Comparison of ENCODE assay signal across 19 cellular contexts in genomic region chr14:56733396-56733795, GRCh38.
"Had no signal": no experiment of that assay in that cellular context is flagged by ENCODE, and none has a peak within 500 bp of the region (broad histone marks: within the 10 kb centered on the region; RNA-seq: fewer than 3 reads in every experiment).

No MANE protein-coding gene starts in this region.

- H3K4me1 Mint-ChIP-seq: activated CD4-positive, alpha-beta T cell treated with anti-CD3 and anti-CD28 coated beads, Interleukin-2, amount 10 ng/mL, durations not matched to agents 24 days and 14 days; stimulated activated memory B cell treated with anti-CD40 and anti-IgM and Interleukin-4, amounts not matched to agents 10 μg/mL and 1 μg/mL and 100 μg/mL, for 72 hours had no signal

- H3K9me3 Mint-ChIP-seq: activated CD4-positive, alpha-beta T cell treated with anti-CD3 and anti-CD28 coated beads, Interleukin-2, amount 10 ng/mL, durations not matched to agents 24 days and 14 days; stimulated activated memory B cell treated with anti-CD40 and anti-IgM and Interleukin-4, amounts not matched to agents 10 μg/mL and 1 μg/mL and 100 μg/mL, for 72 hours; type B pancreatic cell had no signal

- DNase-seq: activated CD4-positive, alpha-beta T cell treated with anti-CD3 and anti-CD28 coated beads, Interleukin-2, amount 10 ng/mL, durations not matched to agents 24 days and 14 days; activated CD4-positive, CD25-positive, alpha-beta regulatory T cell; activated CD8-positive, alpha-beta memory T cell treated with anti-CD3 and anti-CD28 coated beads, Interleukin-2, amount 50 U/mL, for 4 hours; activated effector memory CD4-positive, alpha-beta T cell treated with Interleukin-2 at 50 U/mL for 16 hours; activated naive CD4-positive, alpha-beta T cell treated with anti-CD3 and anti-CD28 coated beads, Interleukin-2, amount 50 U/mL, for 16 hours; activated T-cell treated with anti-CD3 and anti-CD28 coated beads, Interleukin-2, amount 50 U/mL, for 48 hours; aorta; cortex of kidney; gastrocnemius medialis; heart left ventricle; left lung; ovary; sigmoid colon; spleen; stimulated activated CD4-positive, alpha-beta T cell treated with anti-CD3 and anti-CD28 coated beads, Interleukin-4, amount 100 ng/mL, for 4 hours; testis had no signal

- H3K27ac Mint-ChIP-seq: activated CD4-positive, alpha-beta T cell treated with anti-CD3 and anti-CD28 coated beads, Interleukin-2, amount 10 ng/mL, durations not matched to agents 24 days and 14 days; stimulated activated memory B cell treated with anti-CD40 and anti-IgM and Interleukin-4, amounts not matched to agents 10 μg/mL and 1 μg/mL and 100 μg/mL, for 72 hours; type B pancreatic cell had no signal

- H3K4me3 ChIP-seq: breast epithelium, gastrocnemius medialis, heart left ventricle, left lung, ovary, sigmoid colon, spleen, testis had no signal

- H3K4me3 Mint-ChIP-seq: activated CD4-positive, alpha-beta T cell treated with anti-CD3 and anti-CD28 coated beads, Interleukin-2, amount 10 ng/mL, durations not matched to agents 24 days and 14 days; stimulated activated memory B cell treated with anti-CD40 and anti-IgM and Interleukin-4, amounts not matched to agents 10 μg/mL and 1 μg/mL and 100 μg/mL, for 72 hours; type B pancreatic cell had no signal

- H3K27ac ChIP-seq: breast epithelium, gastrocnemius medialis, heart left ventricle, left lung, ovary, sigmoid colon, spleen, testis had no signal

- H3K9me3 ChIP-seq: breast epithelium, gastrocnemius medialis, heart left ventricle, left lung, ovary, sigmoid colon, spleen, testis had no signal

- H3K36me3 ChIP-seq: breast epithelium, gastrocnemius medialis, heart left ventricle, left lung, ovary, sigmoid colon, spleen had no signal

- H3K4me1 ChIP-seq: breast epithelium, gastrocnemius medialis, heart left ventricle, left lung, sigmoid colon, spleen, testis had no signal

- H3K27me3 ChIP-seq: breast epithelium, ovary, testis had no signal

- ATAC-seq: gastrocnemius medialis; heart left ventricle; left lung; stimulated activated memory B cell treated with anti-CD40 and anti-IgM and Interleukin-4, amounts not matched to agents 10 μg/mL and 1 μg/mL and 100 μg/mL, for 72 hours had no signal

- H3K36me3 Mint-ChIP-seq: stimulated activated memory B cell treated with anti-CD40 and anti-IgM and Interleukin-4, amounts not matched to agents 10 μg/mL and 1 μg/mL and 100 μg/mL, for 72 hours; type B pancreatic cell had no signal
